Comparison of ENCODE assay signal across 14 cellular contexts in genomic region chr1:61605607-61606321, GRCh38.
A peak's percentile ranks its signal among the peaks of the same experiment; 100 is the strongest.
DNase-seq lines count a peak whose midpoint lies in the region; ATAC-seq and TF ChIP-seq lines count a peak whose summit lies in the region.
"Had no signal": no experiment of that assay in that cellular context is flagged by ENCODE, and none has a peak within 500 bp of the region (broad histone marks: within the 10 kb centered on the region; RNA-seq: fewer than 3 reads in every experiment).

No MANE protein-coding gene starts in this region.

- POLR2A ChIA-PET in SK-N-SH (lab: Yijun Ruan, JAX): no interaction called here

- no peak overlapping the region for H3K27ac Mint-ChIP-seq in osteocyte (ENCODE audit: unreplicated experiment)
- H3K27ac Mint-ChIP-seq: T-helper 2 cell treated with Interferon-gamma antibody and Interleukin-4, amounts not matched to agents 5 μg/mL and 100 μg/mL, for 36 hours had no signal

- TF ChIP-seq RAD21 in SK-N-SH (IDR thresholded peaks at IDR 0.05; ENCODE audit: low read length): no peak

- H3K27me3 ChIP-seq in SK-N-SH (ENCODE audit: insufficient read depth) (no peaks in the 10 kb centered on the region), breast epithelium (no peaks in the 10 kb centered on the region), upper lobe of right lung (no peaks in the 10 kb centered on the region)
- H3K27me3 ChIP-seq: colonic mucosa had no signal

- H4K20me1 ChIP-seq in SK-N-SH (ENCODE audit: insufficient read depth): no peaks in the 10 kb centered on the region

- TF ChIP-seq EP300 in SK-N-SH (IDR thresholded peaks at IDR 0.05; ENCODE audit: borderline replicate concordance in 1 of 2, low read depth in 1 of 2, low read length in 1 of 2): no peak

- no peak overlapping the region for H3K4me3 ChIP-seq in SK-N-SH (ENCODE audit: low read depth in 2 of 2, low read length in 1 of 2)
- no peak overlapping the region for H3K4me3 ChIP-seq in breast epithelium
- H3K4me3 ChIP-seq in upper lobe of right lung: no peak overlapping the region
- H3K4me3 ChIP-seq: colonic mucosa had no signal

- H2AFZ ChIP-seq in SK-N-SH (ENCODE audit: low read depth): no peak overlapping the region

- intact Hi-C loops in breast epithelium (cut with DNase I; ENCODE audit: low total_unique reads): no loop called here
- intact Hi-C loops in upper lobe of right lung (cut with DNase I): no loop called here

- H3K9me3 Mint-ChIP-seq in osteocyte (ENCODE audit: unreplicated experiment): no peaks in the 10 kb centered on the region
- H3K9me3 Mint-ChIP-seq: T-helper 2 cell treated with Interferon-gamma antibody and Interleukin-4, amounts not matched to agents 5 μg/mL and 100 μg/mL, for 36 hours had no signal

- no peak overlapping the region for H3K9ac ChIP-seq in SK-N-SH

- H3K9me2 ChIP-seq in SK-N-SH: no peaks in the 10 kb centered on the region

- H3K36me3 Mint-ChIP-seq in osteocyte (ENCODE audit: unreplicated experiment): no peaks in the 10 kb centered on the region

- peak overlapping the region; percentile 6; the same call in 1 of the 2 replicates for H3K4me2 ChIP-seq in SK-N-SH

- no peak overlapping the region for H3K4me3 Mint-ChIP-seq in osteocyte (ENCODE audit: unreplicated experiment)
- H3K4me3 Mint-ChIP-seq: T-helper 2 cell treated with Interferon-gamma antibody and Interleukin-4, amounts not matched to agents 5 μg/mL and 100 μg/mL, for 36 hours had no signal

- DNase-seq in SK-N-SH: no peak
- no peak for DNase-seq in breast epithelium (ENCODE audit: low spot score in 2 of 2)
- DNase-seq in kidney tubule cell (ENCODE audit: low spot score): peak; percentile 48
- DNase-seq in upper lobe of right lung: no peak
- DNase-seq in osteocyte (ENCODE audit: extremely low spot score, unreplicated experiment): no peak
- no peak for DNase-seq in pons (ENCODE audit: low spot score)
- DNase-seq: 8988T; activated CD8-positive, alpha-beta memory T cell treated with anti-CD3 and anti-CD28 coated beads for 24 hours; activated naive CD4-positive, alpha-beta T cell treated with Interleukin-2 at 50 U/mL for 16 hours; DMS79 had no signal

- peaks cover 3 to 4% of the 10 kb centered on the region in 2 experiments; a peak in 2 of 4 replicates for H3K4me1 ChIP-seq in SK-N-SH (ENCODE audit: control insufficient read depth in 1 of 2, insufficient read depth in 2 of 2, low read depth in 1 of 2, low read length in 1 of 2)
- no peaks in the 10 kb centered on the region for H3K4me1 ChIP-seq in breast epithelium
- H3K4me1 ChIP-seq in upper lobe of right lung: peaks cover 5% of the 10 kb centered on the region
- H3K4me1 ChIP-seq: colonic mucosa had no signal

- H3K27ac ChIP-seq in SK-N-SH (ENCODE audit: low read depth in 2 of 2, low read length in 1 of 2) (peak overlapping the region in 1 of 2 experiments; percentile 53; a peak in 2 of 4 replicates), breast epithelium (peak overlapping the region; percentile 55 to 73), upper lobe of right lung (peak overlapping the region; percentile 45)

- no peak for ATAC-seq in SK-N-SH treated with all-trans-retinoic acid at 6 μM for 48 hours
- ATAC-seq in upper lobe of right lung: no peak
- ATAC-seq in HG03196 (IDR thresholded peaks at IDR 0.05; ENCODE audit: unreplicated experiment): no peak

- no peak for TF ChIP-seq POLR2A in breast epithelium (IDR thresholded peaks at IDR 0.05)

- CTCF ChIA-PET in SK-N-SH (lab: Yijun Ruan, JAX): no interaction called here

- H3K79me2 ChIP-seq in SK-N-SH (ENCODE audit: insufficient read depth): no peaks in the 10 kb centered on the region

- H3K9me3 ChIP-seq in SK-N-SH: no peaks in the 10 kb centered on the region
- no peaks in the 10 kb centered on the region for H3K9me3 ChIP-seq in breast epithelium
- H3K9me3 ChIP-seq in upper lobe of right lung: no peaks in the 10 kb centered on the region
- H3K9me3 ChIP-seq: colonic mucosa had no signal

- no peaks in the 10 kb centered on the region for H3K27me3 Mint-ChIP-seq in osteocyte (ENCODE audit: unreplicated experiment)

- no peaks in the 10 kb centered on the region for H3K36me3 ChIP-seq in SK-N-SH (replicated peaks in 1 of 2; ENCODE audit: control insufficient read depth in 1 of 2, insufficient read depth in 2 of 2, low read length in 1 of 2)
- no peaks in the 10 kb centered on the region for H3K36me3 ChIP-seq in breast epithelium
- no peaks in the 10 kb centered on the region for H3K36me3 ChIP-seq in upper lobe of right lung
- H3K36me3 ChIP-seq: colonic mucosa had no signal

- WGBS in SK-N-SH (ENCODE audit: low lambda C conversion rate): 90% methylated on average over 4 of the region's 4 CpGs

- peaks cover 4% of the 10 kb centered on the region for H3F3A ChIP-seq in SK-N-SH (replicated peaks; ENCODE audit: insufficient read depth)

- peaks cover 24% of the 10 kb centered on the region for H3K4me1 Mint-ChIP-seq in osteocyte (ENCODE audit: unreplicated experiment)

- TF ChIP-seq CTCF in SK-N-SH (IDR thresholded peaks at IDR 0.05): no peak
- TF ChIP-seq CTCF in breast epithelium (IDR thresholded peaks at IDR 0.05): no peak
- TF ChIP-seq CTCF in upper lobe of right lung (IDR thresholded peaks at IDR 0.05): no peak
- no peak for TF ChIP-seq CTCF in osteocyte (IDR thresholded peaks at IDR 0.05)

TF ChIP-seq in SK-N-SH, 30 proteins besides CTCF, POLR2A, EP300 and RAD21:
- TF ChIP-seq RFX5 (IDR thresholded peaks at IDR 0.05; ENCODE audit: low read length) (no peak), NFIC (IDR thresholded peaks at IDR 0.05; ENCODE audit: borderline replicate concordance) (no peak), MEF2A (IDR thresholded peaks at IDR 0.05; ENCODE audit: borderline replicate concordance, low read depth) (no peak), EZH2phosphoT487 (IDR thresholded peaks at IDR 0.05; ENCODE audit: borderline replicate concordance, low read depth) (no peak), SMC3 (IDR thresholded peaks at IDR 0.05; ENCODE audit: low read depth, low read length) (no peak), FOSL2 (IDR thresholded peaks at IDR 0.05; ENCODE audit: borderline replicate concordance, low read depth) (peak; percentile 29; the same call in 1 of the 2 replicates), POLR2AphosphoS5 (IDR thresholded peaks at IDR 0.05; ENCODE audit: low read depth, low read length) (no peak), JUND (IDR thresholded peaks at IDR 0.05) (no peak)
TF ChIP-seq in SK-N-SH: peak in this region for 1.

TF ChIP-seq in SK-N-SH treated with all-trans-retinoic acid at 6 μM for 48 hours, 23 proteins besides CTCF, POLR2A, EP300 and RAD21:
- no peak for TF ChIP-seq CSRNP3 (CRISPR knock-in tag; IDR thresholded peaks at IDR 0.05)
- TF ChIP-seq CSDC2 (CRISPR knock-in tag; IDR thresholded peaks at IDR 0.05): no peak
- no peak for TF ChIP-seq RARB (CRISPR knock-in tag; IDR thresholded peaks at IDR 0.05)
- no peak for TF ChIP-seq PATZ1 (CRISPR knock-in tag; IDR thresholded peaks at IDR 0.05; ENCODE audit: borderline replicate concordance)
TF ChIP-seq in SK-N-SH treated with all-trans-retinoic acid at 6 μM for 48 hours: peak in this region for 0.
